25 cellular contexts compared by ENCODE assay signal in the genomic region with DNA sequence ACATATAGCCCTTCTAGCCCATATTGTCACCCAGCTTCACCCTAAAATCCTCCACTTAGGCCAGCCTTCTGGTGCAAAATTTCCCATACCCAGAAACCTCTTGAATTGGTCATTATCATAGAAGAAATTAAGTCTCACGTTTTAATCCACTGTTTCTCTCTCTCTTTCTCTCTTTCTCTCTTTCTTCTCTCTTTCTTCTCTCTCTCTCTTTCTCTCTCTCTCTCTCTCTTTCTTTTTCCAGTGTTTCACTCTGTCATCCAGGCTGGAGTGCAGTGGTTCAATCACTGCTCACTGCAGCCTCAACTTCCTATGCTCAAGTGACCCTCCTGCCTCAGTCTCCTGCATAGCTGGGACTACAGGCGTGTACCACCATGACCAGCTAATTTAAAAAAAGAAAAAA.
"Had no signal": no experiment of that assay in that cellular context is flagged by ENCODE, and none has a peak within 500 bp of the region (broad histone marks: within the 10 kb centered on the region; RNA-seq: fewer than 3 reads in every experiment).

No MANE protein-coding gene starts in this region.

- H3K4me3 ChIP-seq: colonic mucosa, coronary artery, dorsolateral prefrontal cortex, esophagus muscularis mucosa, esophagus squamous epithelium, gastrocnemius medialis, gastroesophageal sphincter, heart left ventricle, heart right ventricle had no signal

- H3K4me1 Mint-ChIP-seq: endodermal cell had no signal

- H3K27me3 ChIP-seq: colonic mucosa, dorsolateral prefrontal cortex, esophagus muscularis mucosa, esophagus squamous epithelium, foreskin keratinocyte, gastrocnemius medialis, gastroesophageal sphincter, heart left ventricle, heart right ventricle had no signal

- H3K27ac ChIP-seq: colonic mucosa, coronary artery, dorsolateral prefrontal cortex, epithelial cell of prostate, esophagus muscularis mucosa, esophagus squamous epithelium, foreskin keratinocyte, gastrocnemius medialis, gastroesophageal sphincter, heart left ventricle, heart right ventricle had no signal

- H3K27me3 Mint-ChIP-seq: dendritic cell treated with granulocyte-macrophage colony-stimulating factor and Interleukin-4, amounts not matched to agents 40 ng/mL and 50 ng/mL, for 4 days; effector memory CD8-positive, alpha-beta T cell had no signal

- H3K27ac Mint-ChIP-seq: dendritic cell treated with granulocyte-macrophage colony-stimulating factor and Interleukin-4, amounts not matched to agents 40 ng/mL and 50 ng/mL, for 4 days; effector memory CD8-positive, alpha-beta T cell; endodermal cell had no signal

- H3K4me1 ChIP-seq: colonic mucosa, esophagus muscularis mucosa, esophagus squamous epithelium, foreskin keratinocyte, gastrocnemius medialis, gastroesophageal sphincter, heart left ventricle, heart right ventricle had no signal

- DNase-seq: colonic mucosa; cortex of kidney; dermis blood vessel endothelial cell; dorsolateral prefrontal cortex; effector CD4-positive, alpha-beta T cell; effector CD8-positive, alpha-beta T cell; effector memory CD4-positive, alpha-beta T cell; effector memory CD8-positive, alpha-beta T cell; endodermal cell; erythroblast; esophagus squamous epithelium; foreskin fibroblast; foreskin keratinocyte; foreskin melanocyte; gastrocnemius medialis; glutamatergic neuron; head of caudate nucleus; heart left ventricle; heart right ventricle had no signal

- H3K4me3 Mint-ChIP-seq: dendritic cell treated with granulocyte-macrophage colony-stimulating factor and Interleukin-4, amounts not matched to agents 40 ng/mL and 50 ng/mL, for 4 days; effector memory CD8-positive, alpha-beta T cell; endodermal cell had no signal

- H3K9me3 ChIP-seq: colonic mucosa, esophagus muscularis mucosa, esophagus squamous epithelium, gastrocnemius medialis, gastroesophageal sphincter, heart left ventricle, heart right ventricle had no signal

- H3K36me3 ChIP-seq: colonic mucosa, esophagus muscularis mucosa, esophagus squamous epithelium, gastrocnemius medialis, gastroesophageal sphincter, heart left ventricle, heart right ventricle had no signal

- ATAC-seq: effector memory CD8-positive, alpha-beta T cell; esophagus mucosa; foreskin keratinocyte; gastrocnemius medialis; gastroesophageal sphincter; heart left ventricle; heart right ventricle had no signal
